10 cellular contexts compared by ENCODE assay signal in genomic region chrX:73977542-73978169, GRCh38.
DNase-seq lines count a peak whose midpoint lies in the region; ATAC-seq, FAIRE-seq and TF ChIP-seq lines count a peak whose summit lies in the region.
"Had no signal": no experiment of that assay in that cellular context is flagged by ENCODE, and none has a peak within 500 bp of the region (broad histone marks: within the 10 kb centered on the region; RNA-seq: fewer than 3 reads in every experiment).

No MANE protein-coding gene starts in this region.

- intact Hi-C loops in kidney (cut with DNase I) = no loop called here

- no peak overlapping the region for H3K27ac ChIP-seq in kidney (ENCODE audit: low read depth in 2 of 2, low read length in 2 of 2)

- no peak for TF ChIP-seq CTCF in GM12864 (IDR thresholded peaks at IDR 0.05; ENCODE audit: low read depth, low read length, missing control alignments)
- TF ChIP-seq CTCF in choroid plexus epithelial cell (conservative IDR thresholded peaks at IDR 0.05; ENCODE audit: low read depth, low read length) = no peak
- TF ChIP-seq CTCF in kidney (IDR thresholded peaks at IDR 0.05; ENCODE audit: borderline replicate concordance, extremely low read depth, insufficient read depth) = no peak

- H3K9me3 ChIP-seq in kidney (ENCODE audit: control insufficient read depth in 1 of 2, low read length in 2 of 2) = no peaks in the 10 kb centered on the region

- H3K9ac ChIP-seq in kidney (ENCODE audit: low read length in 2 of 2) = no peak overlapping the region

- H3K4me3 ChIP-seq in GM12864 (ENCODE audit: low read depth, low read length) = no peak overlapping the region
- H3K4me3 ChIP-seq in choroid plexus epithelial cell (ENCODE audit: low read depth, low read length) = no peak overlapping the region
- no peak overlapping the region for H3K4me3 ChIP-seq in kidney (ENCODE audit: low read length in 2 of 2)
- H3K4me3 ChIP-seq in H7 (ENCODE audit: insufficient read depth, low read depth, low read length) = no peak overlapping the region

- ATAC-seq in GM21367 (IDR thresholded peaks at IDR 0.05; ENCODE audit: unreplicated experiment) (peak; percentile 65), HG03457 (IDR thresholded peaks at IDR 0.05; ENCODE audit: unreplicated experiment) (peak; percentile 65)

- DNase-seq in GM12864 (ENCODE audit: low read depth) (peak; percentile 13), choroid plexus epithelial cell (ENCODE audit: low read depth) (peak; percentile 14), kidney (no peak), epidermal melanocyte (ENCODE audit: insufficient read length, low spot score) (no peak), H7 (no peak), NCI-H1105 treated with DMSO at 0.1 percent for 48 hours (lab: John Stamatoyannopoulos, UW) (no peak)
- DNase-seq: activated CD8-positive, alpha-beta memory T cell treated with anti-CD3 and anti-CD28 coated beads, Interleukin-2, amount 50 U/mL, for 48 hours; NCI-H446 treated with DMSO at 0.1 percent for 48 hours had no signal

- H3K36me3 ChIP-seq in kidney (ENCODE audit: control insufficient read depth in 1 of 2, insufficient read depth in 2 of 2, low read length in 2 of 2) = no peaks in the 10 kb centered on the region
- H3K36me3 ChIP-seq in H7 (replicated peaks; ENCODE audit: control insufficient read depth, insufficient read depth, low read length) = no peaks in the 10 kb centered on the region

- H3K4me1 ChIP-seq in kidney (ENCODE audit: control insufficient read depth in 1 of 2, insufficient read depth in 1 of 2, low read depth in 1 of 2, low read length in 2 of 2) = no peaks in the 10 kb centered on the region

- no peaks in the 10 kb centered on the region for H3K27me3 ChIP-seq in H7 (ENCODE audit: control insufficient read depth, insufficient read depth, low read length)

- no peak for FAIRE-seq in kidney (lab: Jason Lieb, UNC)

Comparison
In these comparisons a context has a peak if more than half of its experiments do, and no peak if none do; other contexts are left out.
1. DNase-seq: peak in GM12864 (single experiment) and choroid plexus epithelial cell (single experiment); none in kidney (single experiment), epidermal melanocyte (single experiment), H7 (single experiment) and NCI-H1105 treated with DMSO at 0.1 percent for 48 hours (single experiment).